ENCODE assay signal across 19 cellular contexts in genomic region chr3:9679476-9680097, GRCh38. TPM values are rescaled to one million over a fixed set of nuclear protein-coding genes. Genes with fewer than 3 reads are reported as not detected.
"Had no signal": no experiment of that assay in that cellular context is flagged by ENCODE, and none has a peak within 500 bp of the region (broad histone marks: within the 10 kb centered on the region; RNA-seq: fewer than 3 reads in every experiment).

No MANE protein-coding gene starts in this region.

- H3K4me3 ChIP-seq: adrenal gland, psoas muscle, thyroid gland, uterus had no signal

- H3K4me3 Mint-ChIP-seq: activated naive CD4-positive, alpha-beta T cell treated with anti-CD3 and anti-CD28 coated beads for 36 hours; T-cell had no signal

- ATAC-seq: naive thymus-derived CD8-positive, alpha-beta T cell; sciatic nerve; T-cell had no signal

- DNase-seq: activated CD4-positive, CD25-positive, alpha-beta regulatory T cell treated with anti-CD3 and anti-CD28 coated beads, Interleukin-2, amount 50 U/mL, for 72 hours; activated naive CD4-positive, alpha-beta T cell treated with anti-CD3 and anti-CD28 coated beads for 36 hours; cortex of kidney; erythroblast; hippocampal formation; mesenchymal stem cell; naive thymus-derived CD8-positive, alpha-beta T cell; psoas muscle; SK-N-SH; T-cell; T1000; thyroid gland; uterus had no signal

- H3K27ac ChIP-seq: psoas muscle, thyroid gland, uterus had no signal

- H3K27me3 Mint-ChIP-seq: naive thymus-derived CD8-positive, alpha-beta T cell; T-cell had no signal

- H3K36me3 ChIP-seq: uterus had no signal

- H3K27me3 ChIP-seq: adrenal gland, thyroid gland, uterus had no signal

- H3K9me3 ChIP-seq: adrenal gland, psoas muscle, SK-N-SH, thyroid gland, uterus had no signal

- H3K4me1 Mint-ChIP-seq: T-cell had no signal

- H3K27ac Mint-ChIP-seq: activated naive CD4-positive, alpha-beta T cell treated with anti-CD3 and anti-CD28 coated beads for 36 hours; activated T-helper 2 cell treated with anti-CD3 and anti-CD28 coated beads, Interferon-gamma antibody, Interleukin-2, Interleukin-4, amounts not matched to agents 10 μg/mL and 5 μg/mL and 100 μg/mL, durations not matched to agents 14 hours and 24 hours and 36 hours; T-cell had no signal

- H3K4me1 ChIP-seq: psoas muscle, thyroid gland, uterus had no signal

- H3K9me3 Mint-ChIP-seq: activated naive CD4-positive, alpha-beta T cell treated with anti-CD3 and anti-CD28 coated beads for 36 hours; activated T-helper 2 cell treated with anti-CD3 and anti-CD28 coated beads, Interferon-gamma antibody, Interleukin-2, Interleukin-4, amounts not matched to agents 10 μg/mL and 5 μg/mL and 100 μg/mL, durations not matched to agents 14 hours and 24 hours and 36 hours; naive thymus-derived CD8-positive, alpha-beta T cell; T-cell had no signal

RNA-seq across cellular contexts. Expression of gene CPNE9, which starts 24.0 kb away (rescaled TPM):
- total RNA-seq: activated naive CD4-positive, alpha-beta T cell treated with anti-CD3 and anti-CD28 coated beads for 36 hours; glomerular endothelial cell; kidney epithelial cell; liver; psoas muscle; sciatic nerve; thyroid gland; uterus had no signal
- polyA plus RNA-seq: liver; naive thymus-derived CD8-positive, alpha-beta T cell had no signal
